In genomic region chr19:24053601-24054000, GRCh38 we compare ENCODE assay signal across 17 cellular contexts. TPM values are rescaled to one million over a fixed set of nuclear protein-coding genes. Genes with fewer than 3 reads are reported as not detected.
A peak's percentile ranks its signal among the peaks of the same experiment; 100 is the strongest.
DNase-seq lines count a peak whose midpoint lies in the region; ATAC-seq and TF ChIP-seq lines count a peak whose summit lies in the region.
"Had no signal": no experiment of that assay in that cellular context is flagged by ENCODE, and none has a peak within 500 bp of the region (broad histone marks: within the 10 kb centered on the region; RNA-seq: fewer than 3 reads in every experiment).

No MANE protein-coding gene starts in this region.

- H3K56ac ChIP-seq in IMR-90 (ENCODE audit: extremely low read depth, insufficient read depth, low read length): no peak overlapping the region

- in situ Hi-C loops in IMR-90 (cut with MboI; ENCODE audit: low sequenced_read_pairs): no loop called here

- H3K27me3 ChIP-seq in IMR-90 (ENCODE audit: control insufficient read depth, insufficient read depth, low read length) (no peaks in the 10 kb centered on the region), skeletal muscle satellite cell (ENCODE audit: control insufficient read depth, insufficient read depth, low read length) (no peaks in the 10 kb centered on the region), heart right ventricle (no peaks in the 10 kb centered on the region)

- H3K9me1 ChIP-seq in IMR-90 (ENCODE audit: insufficient read depth, low read length): peaks cover 28% of the 10 kb centered on the region

- H3K4me1 Mint-ChIP-seq in activated CD8-positive, alpha-beta T cell treated with anti-CD3 and anti-CD28 coated beads for 36 hours (ENCODE audit: low read depth): peaks cover 15% of the 10 kb centered on the region
- H3K4me1 Mint-ChIP-seq in activated CD8-positive, alpha-beta T cell treated with anti-CD3 and anti-CD28 coated beads, Interleukin-2, amount 10 ng/mL, durations not matched to agents 7 days and 5 days (ENCODE audit: low read depth): peaks cover 8% of the 10 kb centered on the region
- peaks cover 11% of the 10 kb centered on the region for H3K4me1 Mint-ChIP-seq in chondrocyte (ENCODE audit: low read depth)
- H3K4me1 Mint-ChIP-seq: CD14-positive monocyte, neural crest cell had no signal

- H3K14ac ChIP-seq in IMR-90 (replicated peaks; ENCODE audit: low read depth, low read length): no peak overlapping the region; the same call in 1 of the 2 replicates

- H3K18ac ChIP-seq in IMR-90 (ENCODE audit: low read depth, low read length): no peak overlapping the region

- no peak for ATAC-seq in activated CD8-positive, alpha-beta T cell treated with anti-CD3 and anti-CD28 coated beads for 36 hours
- ATAC-seq in activated CD8-positive, alpha-beta T cell treated with anti-CD3 and anti-CD28 coated beads, Interleukin-2, amount 10 ng/mL, durations not matched to agents 7 days and 5 days: no peak
- ATAC-seq in IMR-90 (ENCODE audit: low read depth) (no peak), heart right ventricle (no peak)

- no peak overlapping the region for H4K5ac ChIP-seq in IMR-90 (ENCODE audit: low read depth, low read length)

- dilution Hi-C loops in IMR-90 (cut with HindIII; ENCODE audit: low sequenced_read_pairs, unreplicated experiment): no loop called here

- no peak for TF ChIP-seq POLR2A in IMR-90 (IDR thresholded peaks at IDR 0.05; ENCODE audit: low read depth, low read length)

- H3K23ac ChIP-seq in IMR-90 (ENCODE audit: low read depth, low read length): no peak overlapping the region

- H2BK15ac ChIP-seq in IMR-90 (ENCODE audit: low read depth, low read length): no peak overlapping the region

- H3K27me3 Mint-ChIP-seq in activated CD8-positive, alpha-beta T cell treated with anti-CD3 and anti-CD28 coated beads for 36 hours: no peaks in the 10 kb centered on the region
- H3K27me3 Mint-ChIP-seq in activated CD8-positive, alpha-beta T cell treated with anti-CD3 and anti-CD28 coated beads, Interleukin-2, amount 10 ng/mL, durations not matched to agents 7 days and 5 days (ENCODE audit: low read depth): no peaks in the 10 kb centered on the region
- no peaks in the 10 kb centered on the region for H3K27me3 Mint-ChIP-seq in chondrocyte (ENCODE audit: low read depth)

- no peak overlapping the region for H2AK5ac ChIP-seq in IMR-90 (ENCODE audit: low read depth, low read length)

- H4K20me1 ChIP-seq in IMR-90 (ENCODE audit: insufficient read depth, low read length): peaks cover 28% of the 10 kb centered on the region

- H3K9me3 ChIP-seq in IMR-90 (ENCODE audit: control insufficient read depth, insufficient read depth, low read length) (no peaks in the 10 kb centered on the region), skeletal muscle satellite cell (replicated peaks; ENCODE audit: low read length) (no peaks in the 10 kb centered on the region), heart right ventricle (no peaks in the 10 kb centered on the region)
- H3K9me3 ChIP-seq: HAP-1 had no signal

- no peak for TF ChIP-seq CTCF in activated CD8-positive, alpha-beta T cell treated with anti-CD3 and anti-CD28 coated beads for 36 hours (IDR thresholded peaks at IDR 0.05)
- no peak for TF ChIP-seq CTCF in IMR-90 (conservative IDR thresholded peaks at IDR 0.05; ENCODE audit: low read depth, low read length)
- TF ChIP-seq CTCF in chondrocyte (IDR thresholded peaks at IDR 0.05): no peak
- no peak for TF ChIP-seq CTCF in heart right ventricle (IDR thresholded peaks at IDR 0.05)

- H3K36me3 ChIP-seq in IMR-90 (ENCODE audit: control insufficient read depth, insufficient read depth, low read length) (peaks cover 50% of the 10 kb centered on the region), skeletal muscle satellite cell (ENCODE audit: insufficient read depth, low read length) (peaks cover 71% of the 10 kb centered on the region), heart right ventricle (peaks cover 0 to 100% (median 38%) of the 10 kb centered on the region in 9 donors)

- no peak overlapping the region for H2AFZ ChIP-seq in IMR-90 (replicated peaks; ENCODE audit: low read length, poor library complexity)

- no peak overlapping the region for H4K8ac ChIP-seq in IMR-90 (ENCODE audit: low read depth in 2 of 2, low read length in 2 of 2)

- H3K9me3 Mint-ChIP-seq in activated CD8-positive, alpha-beta T cell treated with anti-CD3 and anti-CD28 coated beads for 36 hours: no peaks in the 10 kb centered on the region
- no peaks in the 10 kb centered on the region for H3K9me3 Mint-ChIP-seq in activated CD8-positive, alpha-beta T cell treated with anti-CD3 and anti-CD28 coated beads, Interleukin-2, amount 10 ng/mL, durations not matched to agents 7 days and 5 days (ENCODE audit: insufficient read depth)
- no peaks in the 10 kb centered on the region for H3K9me3 Mint-ChIP-seq in chondrocyte (ENCODE audit: low read depth)
- H3K9me3 Mint-ChIP-seq: neural crest cell had no signal

- no TSS peak for BruUV-seq in IMR-90 (replicated peaks; lab: Mats Ljungman, UMichigan)

- H3K4me3 Mint-ChIP-seq in activated CD8-positive, alpha-beta T cell treated with anti-CD3 and anti-CD28 coated beads for 36 hours: no peak overlapping the region
- H3K4me3 Mint-ChIP-seq in activated CD8-positive, alpha-beta T cell treated with anti-CD3 and anti-CD28 coated beads, Interleukin-2, amount 10 ng/mL, durations not matched to agents 7 days and 5 days: no peak overlapping the region
- H3K4me3 Mint-ChIP-seq in chondrocyte (ENCODE audit: unreplicated experiment): no peak overlapping the region
- H3K4me3 Mint-ChIP-seq: CD14-positive monocyte, neural crest cell had no signal

- CTCF ChIA-PET in activated CD8-positive, alpha-beta T cell treated with anti-CD3 and anti-CD28 coated beads for 36 hours (lab: Charles Lee): no interaction called here
- CTCF ChIA-PET in activated CD8-positive, alpha-beta T cell treated with anti-CD3 and anti-CD28 coated beads, Interleukin-2, amount 10 ng/mL, durations not matched to agents 7 days and 5 days (lab: Charles Lee): interaction anchor here (1.0 kb wide), 1 partner anchor 24 kb away, joined by 3 read pairs; no protein-coding TSS in a partner anchor
- CTCF ChIA-PET in IMR-90 (lab: Yijun Ruan, JAX): interaction anchor here (0.6 kb wide), 1 partner anchor 18 kb away, joined by 3 read pairs; no protein-coding TSS in a partner anchor

- DNase-seq in activated CD8-positive, alpha-beta T cell treated with anti-CD3 and anti-CD28 coated beads for 36 hours: no peak
- no peak for DNase-seq in activated CD8-positive, alpha-beta T cell treated with anti-CD3 and anti-CD28 coated beads, Interleukin-2, amount 10 ng/mL, durations not matched to agents 7 days and 5 days
- no peak for DNase-seq in IMR-90
- no peak for DNase-seq in chondrocyte (ENCODE audit: low spot score)
- DNase-seq in heart right ventricle: no peak
- no peak for DNase-seq in stimulated activated CD4-positive, alpha-beta T cell treated with anti-CD3 and anti-CD28 coated beads, Interleukin-4, amount 100 ng/mL, for 24 hours
- DNase-seq in NOMO-1 treated with dmso at 0.1 percent for 144 hours (lab: John Stamatoyannopoulos, UW; ENCODE audit: unreplicated experiment): no peak
- DNase-seq: activated CD4-positive, CD25-positive, alpha-beta regulatory T cell treated with anti-CD3 and anti-CD28 coated beads, Interleukin-2, amount 50 U/mL, for 72 hours; effector CD8-positive, alpha-beta T cell; Karpas-422; NCI-H1048; NCI-H1930; stimulated activated CD4-positive, alpha-beta T cell treated with anti-CD3 and anti-CD28 coated beads, Interleukin-4, amount 100 ng/mL, for 1 hour had no signal

- no peak overlapping the region for H3K4ac ChIP-seq in IMR-90 (ENCODE audit: low read depth, low read length)

- H3K27ac ChIP-seq in IMR-90 (ENCODE audit: insufficient read depth, low read length): no peak overlapping the region
- no peak overlapping the region for H3K27ac ChIP-seq in heart right ventricle

- H2AK9ac ChIP-seq in IMR-90 (replicated peaks; ENCODE audit: low read depth, low read length, poor library complexity): no peak overlapping the region

- H3K4me1 ChIP-seq in IMR-90 (ENCODE audit: control insufficient read depth, insufficient read depth, low read length): peaks cover 15% of the 10 kb centered on the region
- H3K4me1 ChIP-seq in skeletal muscle satellite cell (ENCODE audit: control insufficient read depth, insufficient read depth, low read length): peaks cover 24% of the 10 kb centered on the region
- no peaks in the 10 kb centered on the region for H3K4me1 ChIP-seq in heart right ventricle
- H3K4me1 ChIP-seq: HAP-1 had no signal

- H2BK5ac ChIP-seq in IMR-90 (ENCODE audit: low read depth, low read length, poor library complexity, severe bottlenecking): peak overlapping the region; percentile 53

- H4K91ac ChIP-seq in IMR-90 (ENCODE audit: insufficient read depth, low read depth, low read length): no peak overlapping the region

- no peak overlapping the region for H2BK120ac ChIP-seq in IMR-90 (ENCODE audit: low read depth, low read length)

- peaks cover 54% of the 10 kb centered on the region for H3K36me3 Mint-ChIP-seq in activated CD8-positive, alpha-beta T cell treated with anti-CD3 and anti-CD28 coated beads for 36 hours (ENCODE audit: low read depth)
- H3K36me3 Mint-ChIP-seq in activated CD8-positive, alpha-beta T cell treated with anti-CD3 and anti-CD28 coated beads, Interleukin-2, amount 10 ng/mL, durations not matched to agents 7 days and 5 days (ENCODE audit: low read depth): peaks cover 75% of the 10 kb centered on the region
- peaks cover 54% of the 10 kb centered on the region for H3K36me3 Mint-ChIP-seq in chondrocyte (ENCODE audit: low read depth)

- no peak for TF ChIP-seq RAD21 in IMR-90 (IDR thresholded peaks at IDR 0.05; ENCODE audit: low read length)

- WGBS in IMR-90 (ENCODE audit: extremely low coverage in 2 of 2, insufficient read length in 1 of 2), 2 experiments: 100% methylated on average over 2 of the region's 4 CpGs; no CpG with 5 or more reads in 1 of the 2 experiments
- 96 to 97% methylated on average over 4 of the region's 4 CpGs for WGBS in heart right ventricle, 2 donors

- POLR2A ChIA-PET in activated CD8-positive, alpha-beta T cell treated with anti-CD3 and anti-CD28 coated beads for 36 hours (lab: Charles Lee): no interaction called here
- POLR2A ChIA-PET in activated CD8-positive, alpha-beta T cell treated with anti-CD3 and anti-CD28 coated beads, Interleukin-2, amount 10 ng/mL, durations not matched to agents 7 days and 5 days (lab: Charles Lee): interaction anchor here (1.3 kb wide), 1 partner anchor 34 kb away, joined by 3 read pairs; the partner anchor contains the start of gene ZNF254
- POLR2A ChIA-PET in IMR-90 (lab: Charles Lee; ENCODE audit: unreplicated experiment): no interaction called here

- H3K27ac Mint-ChIP-seq in activated CD8-positive, alpha-beta T cell treated with anti-CD3 and anti-CD28 coated beads for 36 hours: peak overlapping the region; percentile 88
- no peak overlapping the region for H3K27ac Mint-ChIP-seq in activated CD8-positive, alpha-beta T cell treated with anti-CD3 and anti-CD28 coated beads, Interleukin-2, amount 10 ng/mL, durations not matched to agents 7 days and 5 days
- H3K27ac Mint-ChIP-seq in chondrocyte (ENCODE audit: unreplicated experiment): peak overlapping the region; percentile 49

- peaks cover 14 to 37% of the 10 kb centered on the region in 2 experiments; a peak in 3 of 4 replicates for H3K79me1 ChIP-seq in IMR-90 (ENCODE audit: low read depth in 1 of 2, low read length in 2 of 2)

- H3K9ac ChIP-seq in IMR-90 (ENCODE audit: low read depth, low read length): no peak overlapping the region
- H3K9ac ChIP-seq in skeletal muscle satellite cell (ENCODE audit: low read depth, low read length): no peak overlapping the region

- no peak overlapping the region for H2BK20ac ChIP-seq in IMR-90 (ENCODE audit: low read depth, low read length)

- intact Hi-C loops in activated CD8-positive, alpha-beta T cell treated with anti-CD3 and anti-CD28 coated beads for 36 hours (cut with micrococcal nuclease): no loop called here
- intact Hi-C loops in IMR-90 (cut with micrococcal nuclease): no loop called here
- intact Hi-C loops in heart right ventricle (cut with DNase I): no loop called here

- H3K4me3 ChIP-seq in IMR-90 (ENCODE audit: insufficient read depth, low read depth, low read length) (no peak overlapping the region), skeletal muscle satellite cell (ENCODE audit: low read length) (peak overlapping the region; percentile 28), heart right ventricle (no peak overlapping the region)
- H3K4me3 ChIP-seq: HAP-1 had no signal

- no peak overlapping the region; the same call in 1 of the 2 replicates for H3K4me2 ChIP-seq in IMR-90 (ENCODE audit: low read depth, low read length)
- peak overlapping the region; percentile 49 for H3K4me2 ChIP-seq in skeletal muscle satellite cell (ENCODE audit: low read length)

RNA-seq across cellular contexts. Expression of gene ZNF254, which starts 33.4 kb away (rescaled TPM):
- total RNA-seq in activated CD8-positive, alpha-beta T cell treated with anti-CD3 and anti-CD28 coated beads for 36 hours: 10 to 100 TPM in 1 of 2 experiments, 1 to 10 TPM in 1; 9.7 to 10.0 TPM
- 10 to 100 TPM; 13.0 to 13.1 TPM for total RNA-seq in activated CD8-positive, alpha-beta T cell treated with anti-CD3 and anti-CD28 coated beads, Interleukin-2, amount 10 ng/mL, durations not matched to agents 7 days and 5 days
- total RNA-seq in IMR-90 (2012; rRNA removed): 8.8 and 15.0 TPM in 2 replicates
- 2.7 and 4.4 TPM in 2 replicates for polyA plus RNA-seq in IMR-90 (2012; rRNA removed)
- 1.3 and 3.0 TPM in 2 replicates for polyA plus RNA-seq in IMR-90 (2012; cell fraction: cytosol; rRNA removed)
- polyA plus RNA-seq in IMR-90 (2012; cell fraction: nucleus; rRNA removed; ENCODE audit: low replicate concordance): 3.4 and 6.9 TPM in 2 replicates
- total RNA-seq in chondrocyte: 13.1 to 21.9 TPM (median 15.3 TPM) in 3 replicates
- total RNA-seq in skeletal muscle satellite cell (2012; rRNA removed): 9.6 TPM in 2 replicates
- total RNA-seq in heart right ventricle: 10 to 100 TPM in 7 of 10 donors, 1 to 10 TPM in 3; 7.2 to 14.5 (median 11.7) TPM
- 1 to 10 TPM; 2.3 to 7.1 TPM for polyA plus RNA-seq in heart right ventricle
